22 cellular contexts compared by ENCODE assay signal in genomic region chr9:19411316-19411715, GRCh38.
A peak's percentile ranks its signal among the peaks of the same experiment; 100 is the strongest.
DNase-seq lines count a peak whose midpoint lies in the region; ATAC-seq, FAIRE-seq and TF ChIP-seq lines count a peak whose summit lies in the region.
"Had no signal": no experiment of that assay in that cellular context is flagged by ENCODE, and none has a peak within 500 bp of the region (broad histone marks: within the 10 kb centered on the region; RNA-seq: fewer than 3 reads in every experiment).

No MANE protein-coding gene starts in this region.

- FAIRE-seq in HTR-8/SVneo (lab: Jason Lieb, UNC), result no peak

- no peak for ATAC-seq in GM21381 (IDR thresholded peaks at IDR 0.05; ENCODE audit: unreplicated experiment)
- no peak for ATAC-seq in GM18867 (IDR thresholded peaks at IDR 0.05; ENCODE audit: unreplicated experiment)
- ATAC-seq: left colon had no signal

- TF ChIP-seq CTCF in fibroblast of pulmonary artery (IDR thresholded peaks at IDR 0.05; ENCODE audit: low read length, missing control alignments) (no peak), retinal pigment epithelial cell (conservative IDR thresholded peaks at IDR 0.05; ENCODE audit: low read depth, low read length) (no peak)

- H3K4me3 ChIP-seq in fibroblast of pulmonary artery (replicated peaks; ENCODE audit: low read depth, low read length) (no peak overlapping the region), retinal pigment epithelial cell (ENCODE audit: low read length) (no peak overlapping the region)
- H3K4me3 ChIP-seq: smooth muscle cell, tibial nerve had no signal

- DNase-seq in EL (peak; percentile 89), NCI-H226 (peak; percentile 40), fibroblast of pulmonary artery (ENCODE audit: low read depth) (peak; percentile 56), retinal pigment epithelial cell (ENCODE audit: low read depth) (peak; percentile 37), HTR-8/SVneo (ENCODE audit: insufficient read length, low spot score) (no peak)
- DNase-seq: activated CD4-positive, alpha-beta memory T cell treated with anti-CD3 and anti-CD28 coated beads, Interleukin-2, amount 10 ng/mL, durations not matched to agents 7 days and 5 days; activated naive CD4-positive, alpha-beta T cell; activated T-cell treated with anti-CD3 and anti-CD28 coated beads for 4 hours; amniotic stem cell; caudate nucleus; KBM-7; left colon; midbrain; NCI-H1694 treated with DMSO at 0.1 percent for 48 hours; NCI-H446; PC-9; stimulated activated CD4-positive, alpha-beta T cell treated with anti-CD3 and anti-CD28 coated beads, Interleukin-4, amount 100 ng/mL, for 1 hour; T-helper 2 cell had no signal
